12 cellular contexts compared by ENCODE assay signal in the genomic region with DNA sequence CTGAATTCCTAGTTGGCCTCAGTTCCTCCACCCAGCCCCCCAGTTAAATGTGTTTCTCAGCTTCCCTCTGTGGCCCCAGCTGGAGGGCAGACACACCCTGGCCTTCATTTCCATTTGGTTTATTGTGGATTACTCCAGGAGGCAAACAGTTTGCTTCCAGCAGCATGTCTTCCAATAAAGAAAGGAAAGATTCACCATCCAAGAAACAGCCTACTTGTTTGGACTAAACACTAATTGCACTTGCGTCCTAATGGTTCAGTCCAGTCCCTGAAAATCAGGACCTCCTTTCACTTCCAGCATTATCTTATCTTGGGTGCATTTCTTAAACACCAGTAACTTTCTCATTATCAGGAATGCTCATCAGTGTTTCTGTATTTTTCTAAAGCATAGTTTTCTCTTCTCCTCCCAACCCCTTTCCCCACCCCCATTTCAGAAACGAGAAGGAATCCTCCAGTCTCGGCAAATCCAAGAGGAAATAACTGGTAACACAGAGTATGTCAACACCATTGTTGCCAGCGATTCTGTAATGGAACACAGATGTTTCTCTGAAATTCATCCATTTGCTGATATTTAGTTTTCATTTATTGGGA.
DNase-seq lines count a peak whose midpoint lies in the region; TF ChIP-seq lines count a peak whose summit lies in the region.
"Had no signal": no experiment of that assay in that cellular context is flagged by ENCODE, and none has a peak within 500 bp of the region (broad histone marks: within the 10 kb centered on the region; RNA-seq: fewer than 3 reads in every experiment).

No MANE protein-coding gene starts in this region.

- BruUV-seq in Calu3 (replicated peaks; lab: Mats Ljungman, UMichigan), result no TSS peak

- H3K27ac ChIP-seq in colonic mucosa (peak overlapping the region; percentile 12), hepatocyte (peak overlapping the region; percentile 73), stomach smooth muscle (ENCODE audit: low read length) (peak overlapping the region; percentile 0)
- H3K27ac ChIP-seq: neutrophil, upper lobe of right lung had no signal

- H3K9me3 Mint-ChIP-seq in Calu3 (ENCODE audit: low read depth, unreplicated experiment), result no peaks in the 10 kb centered on the region

- no peaks in the 10 kb centered on the region for H3K4me1 Mint-ChIP-seq in Calu3 (ENCODE audit: low read depth, unreplicated experiment)

- WGBS in hepatocyte (ENCODE audit: low lambda C conversion rate, missing lambda C conversion rate), result 16% methylated on average over 4 of the region's 4 CpGs

- CTCF ChIA-PET in Calu3 (lab: Charles Lee), result no interaction called here

- peak overlapping the region; percentile 38 for H3K4me2 ChIP-seq in hepatocyte

- H3K27me3 ChIP-seq in colonic mucosa (no peaks in the 10 kb centered on the region), hepatocyte (no peaks in the 10 kb centered on the region), stomach smooth muscle (ENCODE audit: control insufficient read depth in 1 of 2, insufficient read depth in 2 of 2, low read length in 2 of 2) (no peaks in the 10 kb centered on the region)
- H3K27me3 ChIP-seq: neutrophil, upper lobe of right lung had no signal

- TF ChIP-seq CTCF in colonic mucosa (IDR thresholded peaks at IDR 0.05) (no peak), hepatocyte (IDR thresholded peaks at IDR 0.05; ENCODE audit: poor library complexity) (no peak), Calu3 (IDR thresholded peaks at IDR 0.05; ENCODE audit: unreplicated experiment) (no peak)

- no peaks in the 10 kb centered on the region for H4K20me1 ChIP-seq in hepatocyte (ENCODE audit: insufficient read depth, poor library complexity, severe bottlenecking)

- H2AFZ ChIP-seq in hepatocyte, result no peak overlapping the region

- H3K4me1 ChIP-seq in colonic mucosa, result no peaks in the 10 kb centered on the region
- peaks cover 44% of the 10 kb centered on the region for H3K4me1 ChIP-seq in hepatocyte (ENCODE audit: insufficient read depth)
- peaks cover 30% of the 10 kb centered on the region for H3K4me1 ChIP-seq in stomach smooth muscle (ENCODE audit: control insufficient read depth, insufficient read depth, low read length)
- H3K4me1 ChIP-seq: upper lobe of right lung had no signal

- intact Hi-C loops in colonic mucosa (cut with DNase I) (no loop called here), Calu3 (cut with micrococcal nuclease; ENCODE audit: unreplicated experiment) (no loop called here)

- no peak overlapping the region for H3K4me3 Mint-ChIP-seq in Calu3 (ENCODE audit: low read depth, unreplicated experiment)

- H3K9me3 ChIP-seq in colonic mucosa (no peaks in the 10 kb centered on the region), hepatocyte (ENCODE audit: low read depth) (no peaks in the 10 kb centered on the region), stomach smooth muscle (ENCODE audit: control insufficient read depth in 2 of 2, low read length in 2 of 2) (no peaks in the 10 kb centered on the region)
- H3K9me3 ChIP-seq: neutrophil, upper lobe of right lung had no signal

- no peaks in the 10 kb centered on the region for H3K9me2 ChIP-seq in hepatocyte (replicated peaks; ENCODE audit: insufficient read depth)

- peak; percentile 33 for DNase-seq in HS-5 (ENCODE audit: low read depth)
- no peak for DNase-seq in colonic mucosa
- DNase-seq in hepatocyte (ENCODE audit: low spot score), result peak; percentile 44
- DNase-seq in DMS114 treated with DMSO at 0.1 percent for 48 hours (lab: John Stamatoyannopoulos, UW; ENCODE audit: unreplicated experiment), result no peak
- no peak for DNase-seq in Calu3
- no peak for DNase-seq in OCI-M2 (lab: John Stamatoyannopoulos, UW; ENCODE audit: unreplicated experiment)
- DNase-seq in stimulated activated CD4-positive, alpha-beta T cell treated with anti-CD3 and anti-CD28 coated beads, Interleukin-2, amount 100 ng/mL, for 48 hours, result no peak
- DNase-seq: activated CD4-positive, alpha-beta T cell treated with anti-CD3 and anti-CD28 coated beads for 4 hours; activated effector memory CD4-positive, alpha-beta T cell treated with Interleukin-2 at 50 U/mL for 16 hours; upper lobe of right lung had no signal

- H3K9ac ChIP-seq in colonic mucosa (ENCODE audit: low read depth in 2 of 2, low read length in 2 of 2), result no peak overlapping the region
- no peak overlapping the region for H3K9ac ChIP-seq in stomach smooth muscle (ENCODE audit: low read length in 2 of 2)

- H3K36me3 ChIP-seq in colonic mucosa (no peaks in the 10 kb centered on the region), hepatocyte (replicated peaks; ENCODE audit: insufficient read depth, low read depth) (no peaks in the 10 kb centered on the region), stomach smooth muscle (ENCODE audit: control insufficient read depth in 2 of 2, insufficient read depth in 2 of 2, low read length in 2 of 2) (peaks cover 53 to 58% of the 10 kb centered on the region in 2 donors)
- H3K36me3 ChIP-seq: neutrophil had no signal

- H3K79me2 ChIP-seq in hepatocyte, result no peaks in the 10 kb centered on the region

- H3K4me3 ChIP-seq in colonic mucosa (no peak overlapping the region), hepatocyte (no peak overlapping the region), stomach smooth muscle (ENCODE audit: low read length in 2 of 2) (no peak overlapping the region)
- H3K4me3 ChIP-seq: upper lobe of right lung had no signal

- H3K27ac Mint-ChIP-seq in Calu3 (ENCODE audit: unreplicated experiment), result no peak overlapping the region

- no peaks in the 10 kb centered on the region for H3K36me3 Mint-ChIP-seq in Calu3 (ENCODE audit: insufficient read depth, unreplicated experiment)

- H3K27me3 Mint-ChIP-seq in Calu3 (ENCODE audit: unreplicated experiment), result no peaks in the 10 kb centered on the region

Comparison
In these comparisons a context has a peak if more than half of its experiments do, and no peak if none do; other contexts are left out.
1. DNase-seq: peak in HS-5 (single experiment) and hepatocyte (single experiment); none in colonic mucosa (single experiment), DMS114 treated with DMSO at 0.1 percent for 48 hours (single experiment), Calu3 (single experiment), OCI-M2 (single experiment) and stimulated activated CD4-positive, alpha-beta T cell treated with anti-CD3 and anti-CD28 coated beads, Interleukin-2, amount 100 ng/mL, for 48 hours (0 of 2).
2. H3K27ac ChIP-seq: peak in every context shown above with its lines; median percentile 73 in hepatocyte; 12 in colonic mucosa; 0 in stomach smooth muscle.